Comparison of ENCODE assay signal across 13 cellular contexts in the genomic region with DNA sequence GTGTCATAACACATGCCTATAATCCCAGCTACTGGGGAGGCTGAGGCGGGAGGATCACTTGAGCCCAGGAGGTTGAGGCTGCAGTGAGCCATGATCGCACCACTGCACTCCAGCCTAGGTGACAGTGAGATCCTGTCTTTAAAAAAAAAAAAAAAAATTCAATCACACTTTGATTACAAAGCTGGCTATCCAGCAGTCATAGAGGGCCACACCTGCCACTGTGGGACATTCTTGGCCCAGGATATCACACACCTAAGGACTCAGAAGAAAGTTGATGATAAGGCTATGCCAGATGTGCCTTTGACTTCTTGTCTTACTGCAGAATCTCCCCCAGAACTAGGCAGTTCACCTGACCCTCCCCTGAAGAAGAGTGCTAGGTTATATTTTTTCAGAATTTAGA.
"Had no signal": no experiment of that assay in that cellular context is flagged by ENCODE, and none has a peak within 500 bp of the region (broad histone marks: within the 10 kb centered on the region; RNA-seq: fewer than 3 reads in every experiment).

No MANE protein-coding gene starts in this region.

- H3K9me3 ChIP-seq: SJSA1 had no signal

- H3K36me3 ChIP-seq: SJSA1 had no signal

- H3K4me3 ChIP-seq: SJSA1, SK-N-MC had no signal

- H3K27ac ChIP-seq: SJSA1, SK-N-MC had no signal

- ATAC-seq: PC-3, Right ventricle myocardium inferior had no signal

- DNase-seq: KBM-7; MV-4-11; NCI-H1048; NCI-H1436 treated with DMSO at 0.1 percent for 48 hours; NCI-H1694; NCI-H2171 treated with DMSO at 0.1 percent for 48 hours; NCI-H446 treated with DMSO at 0.1 percent for 48 hours; NCI-H82; NK-92 treated with Interleukin-12 subunit alpha and Interleukin-12 subunit beta, amount 100 ng/mL, for 24 hours; PC-3 had no signal
